In genomic region chr4:98908703-98909262, GRCh38 we compare ENCODE assay signal across 1 cellular context.
TF ChIP-seq lines count a peak whose summit lies in the region.

No MANE protein-coding gene starts in this region.

TF ChIP-seq in GM23338, 12 proteins besides CTCF, POLR2A, EP300 and RAD21 (continued from another document):
- TF ChIP-seq ZNF462 (CRISPR knock-in tag; IDR thresholded peaks at IDR 0.05) (no peak), JUNB (IDR thresholded peaks at IDR 0.05; ENCODE audit: unreplicated experiment) (no peak), STAT1 (IDR thresholded peaks at IDR 0.05; ENCODE audit: unreplicated experiment) (no peak), CREB1 (CRISPR knock-in tag; IDR thresholded peaks at IDR 0.05; ENCODE audit: low read depth) (no peak), ETS1 (IDR thresholded peaks at IDR 0.05) (no peak), ZNF114 (CRISPR knock-in tag; IDR thresholded peaks at IDR 0.05) (no peak), EZH2phosphoT487 (IDR thresholded peaks at IDR 0.05; ENCODE audit: unreplicated experiment) (no peak)
